In genomic region chr6:110812719-110813118, GRCh38 we compare ENCODE assay signal across 2 cellular contexts.
TF ChIP-seq lines count a peak whose summit lies in the region.

No MANE protein-coding gene starts in this region.

TF ChIP-seq in SK-N-SH, 30 proteins besides CTCF, POLR2A, EP300 and RAD21 (continued from another document):
- TF ChIP-seq, protein P1, sequence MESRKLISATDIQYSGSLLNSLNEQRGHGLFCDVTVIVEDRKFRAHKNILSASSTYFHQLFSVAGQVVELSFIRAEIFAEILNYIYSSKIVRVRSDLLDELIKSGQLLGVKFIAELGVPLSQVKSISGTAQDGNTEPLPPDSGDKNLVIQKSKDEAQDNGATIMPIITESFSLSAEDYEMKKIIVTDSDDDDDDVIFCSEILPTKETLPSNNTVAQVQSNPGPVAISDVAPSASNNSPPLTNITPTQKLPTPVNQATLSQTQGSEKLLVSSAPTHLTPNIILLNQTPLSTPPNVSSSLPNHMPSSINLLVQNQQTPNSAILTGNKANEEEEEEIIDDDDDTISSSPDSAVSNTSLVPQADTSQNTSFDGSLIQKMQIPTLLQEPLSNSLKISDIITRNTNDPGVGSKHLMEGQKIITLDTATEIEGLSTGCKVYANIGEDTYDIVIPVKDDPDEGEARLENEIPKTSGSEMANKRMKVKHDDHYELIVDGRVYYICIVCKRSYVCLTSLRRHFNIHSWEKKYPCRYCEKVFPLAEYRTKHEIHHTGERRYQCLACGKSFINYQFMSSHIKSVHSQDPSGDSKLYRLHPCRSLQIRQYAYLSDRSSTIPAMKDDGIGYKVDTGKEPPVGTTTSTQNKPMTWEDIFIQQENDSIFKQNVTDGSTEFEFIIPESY (IDR thresholded peaks at IDR 0.05; ENCODE audit: borderline replicate concordance, low read depth) = no peak
- TF ChIP-seq, protein P2, sequence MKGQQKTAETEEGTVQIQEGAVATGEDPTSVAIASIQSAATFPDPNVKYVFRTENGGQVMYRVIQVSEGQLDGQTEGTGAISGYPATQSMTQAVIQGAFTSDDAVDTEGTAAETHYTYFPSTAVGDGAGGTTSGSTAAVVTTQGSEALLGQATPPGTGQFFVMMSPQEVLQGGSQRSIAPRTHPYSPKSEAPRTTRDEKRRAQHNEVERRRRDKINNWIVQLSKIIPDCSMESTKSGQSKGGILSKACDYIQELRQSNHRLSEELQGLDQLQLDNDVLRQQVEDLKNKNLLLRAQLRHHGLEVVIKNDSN (IDR thresholded peaks at IDR 0.05; ENCODE audit: borderline replicate concordance, low read depth) = no peak
- TF ChIP-seq FOSL2 (IDR thresholded peaks at IDR 0.05; ENCODE audit: borderline replicate concordance, low read depth) = no peak
- TF ChIP-seq, protein P3, sequence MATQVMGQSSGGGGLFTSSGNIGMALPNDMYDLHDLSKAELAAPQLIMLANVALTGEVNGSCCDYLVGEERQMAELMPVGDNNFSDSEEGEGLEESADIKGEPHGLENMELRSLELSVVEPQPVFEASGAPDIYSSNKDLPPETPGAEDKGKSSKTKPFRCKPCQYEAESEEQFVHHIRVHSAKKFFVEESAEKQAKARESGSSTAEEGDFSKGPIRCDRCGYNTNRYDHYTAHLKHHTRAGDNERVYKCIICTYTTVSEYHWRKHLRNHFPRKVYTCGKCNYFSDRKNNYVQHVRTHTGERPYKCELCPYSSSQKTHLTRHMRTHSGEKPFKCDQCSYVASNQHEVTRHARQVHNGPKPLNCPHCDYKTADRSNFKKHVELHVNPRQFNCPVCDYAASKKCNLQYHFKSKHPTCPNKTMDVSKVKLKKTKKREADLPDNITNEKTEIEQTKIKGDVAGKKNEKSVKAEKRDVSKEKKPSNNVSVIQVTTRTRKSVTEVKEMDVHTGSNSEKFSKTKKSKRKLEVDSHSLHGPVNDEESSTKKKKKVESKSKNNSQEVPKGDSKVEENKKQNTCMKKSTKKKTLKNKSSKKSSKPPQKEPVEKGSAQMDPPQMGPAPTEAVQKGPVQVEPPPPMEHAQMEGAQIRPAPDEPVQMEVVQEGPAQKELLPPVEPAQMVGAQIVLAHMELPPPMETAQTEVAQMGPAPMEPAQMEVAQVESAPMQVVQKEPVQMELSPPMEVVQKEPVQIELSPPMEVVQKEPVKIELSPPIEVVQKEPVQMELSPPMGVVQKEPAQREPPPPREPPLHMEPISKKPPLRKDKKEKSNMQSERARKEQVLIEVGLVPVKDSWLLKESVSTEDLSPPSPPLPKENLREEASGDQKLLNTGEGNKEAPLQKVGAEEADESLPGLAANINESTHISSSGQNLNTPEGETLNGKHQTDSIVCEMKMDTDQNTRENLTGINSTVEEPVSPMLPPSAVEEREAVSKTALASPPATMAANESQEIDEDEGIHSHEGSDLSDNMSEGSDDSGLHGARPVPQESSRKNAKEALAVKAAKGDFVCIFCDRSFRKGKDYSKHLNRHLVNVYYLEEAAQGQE (IDR thresholded peaks at IDR 0.05; ENCODE audit: low read depth, low read length) = no peak
- no peak for TF ChIP-seq MXI1 (IDR thresholded peaks at IDR 0.05; ENCODE audit: low read depth, low read length)

TF ChIP-seq in SK-N-SH treated with all-trans-retinoic acid at 6 μM for 48 hours, 23 proteins besides CTCF, POLR2A, EP300 and RAD21 (continued from another document):
- TF ChIP-seq, protein P4, sequence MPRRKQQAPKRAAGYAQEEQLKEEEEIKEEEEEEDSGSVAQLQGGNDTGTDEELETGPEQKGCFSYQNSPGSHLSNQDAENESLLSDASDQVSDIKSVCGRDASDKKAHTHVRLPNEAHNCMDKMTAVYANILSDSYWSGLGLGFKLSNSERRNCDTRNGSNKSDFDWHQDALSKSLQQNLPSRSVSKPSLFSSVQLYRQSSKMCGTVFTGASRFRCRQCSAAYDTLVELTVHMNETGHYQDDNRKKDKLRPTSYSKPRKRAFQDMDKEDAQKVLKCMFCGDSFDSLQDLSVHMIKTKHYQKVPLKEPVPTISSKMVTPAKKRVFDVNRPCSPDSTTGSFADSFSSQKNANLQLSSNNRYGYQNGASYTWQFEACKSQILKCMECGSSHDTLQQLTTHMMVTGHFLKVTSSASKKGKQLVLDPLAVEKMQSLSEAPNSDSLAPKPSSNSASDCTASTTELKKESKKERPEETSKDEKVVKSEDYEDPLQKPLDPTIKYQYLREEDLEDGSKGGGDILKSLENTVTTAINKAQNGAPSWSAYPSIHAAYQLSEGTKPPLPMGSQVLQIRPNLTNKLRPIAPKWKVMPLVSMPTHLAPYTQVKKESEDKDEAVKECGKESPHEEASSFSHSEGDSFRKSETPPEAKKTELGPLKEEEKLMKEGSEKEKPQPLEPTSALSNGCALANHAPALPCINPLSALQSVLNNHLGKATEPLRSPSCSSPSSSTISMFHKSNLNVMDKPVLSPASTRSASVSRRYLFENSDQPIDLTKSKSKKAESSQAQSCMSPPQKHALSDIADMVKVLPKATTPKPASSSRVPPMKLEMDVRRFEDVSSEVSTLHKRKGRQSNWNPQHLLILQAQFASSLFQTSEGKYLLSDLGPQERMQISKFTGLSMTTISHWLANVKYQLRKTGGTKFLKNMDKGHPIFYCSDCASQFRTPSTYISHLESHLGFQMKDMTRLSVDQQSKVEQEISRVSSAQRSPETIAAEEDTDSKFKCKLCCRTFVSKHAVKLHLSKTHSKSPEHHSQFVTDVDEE (CRISPR knock-in tag; IDR thresholded peaks at IDR 0.05) = no peak
- TF ChIP-seq ARNTL (CRISPR knock-in tag; IDR thresholded peaks at IDR 0.05; ENCODE audit: borderline replicate concordance, low read depth) (no peak), CSDC2 (CRISPR knock-in tag; IDR thresholded peaks at IDR 0.05) (no peak), ZFP30 (CRISPR knock-in tag; IDR thresholded peaks at IDR 0.05) (no peak), BACH2 (CRISPR knock-in tag; IDR thresholded peaks at IDR 0.05; ENCODE audit: borderline replicate concordance) (no peak), ZNF8 (CRISPR knock-in tag; IDR thresholded peaks at IDR 0.05) (no peak), TCF4 (CRISPR knock-in tag; IDR thresholded peaks at IDR 0.05; ENCODE audit: borderline replicate concordance) (no peak), CSRNP3 (CRISPR knock-in tag; IDR thresholded peaks at IDR 0.05) (no peak), ZNF565 (CRISPR knock-in tag; conservative IDR thresholded peaks at IDR 0.05; ENCODE audit: low read depth) (no peak), CREB5 (CRISPR knock-in tag; IDR thresholded peaks at IDR 0.05; ENCODE audit: low read depth) (no peak), SNAI2 (CRISPR knock-in tag; IDR thresholded peaks at IDR 0.05) (no peak), GLIS3 (CRISPR knock-in tag; IDR thresholded peaks at IDR 0.05) (no peak), ESRRG (CRISPR knock-in tag; IDR thresholded peaks at IDR 0.05) (no peak)
